Comparison of ENCODE assay signal across 8 cellular contexts in genomic region chr4:77734928-77735327, GRCh38.
DNase-seq lines count a peak whose midpoint lies in the region; ATAC-seq and TF ChIP-seq lines count a peak whose summit lies in the region.

No MANE protein-coding gene starts in this region.

- POLR2A ChIA-PET in MCF 10A (lab: Yijun Ruan, JAX): interaction anchor here (0.6 to 1.3 kb wide), 2 partner anchors 127 to 254 kb away, joined by 3 to 4 read pairs; partner anchors contain the start of gene MRPL1
- POLR2A ChIA-PET in naive thymus-derived CD4-positive, alpha-beta T cell (lab: Charles Lee): interaction anchor here (1.2 to 1.8 kb wide), 2 partner anchors 16 to 127 kb away, joined by 3 to 6 read pairs; partner anchors contain the start of gene MRPL1

- no peaks in the 10 kb centered on the region for H3K9me2 ChIP-seq in Loucy (replicated peaks; ENCODE audit: low read depth, low read length)

- H3K9ac ChIP-seq in Loucy (ENCODE audit: low read depth, low read length, poor library complexity, severe bottlenecking): peak overlapping the region; percentile 64

- H3K36me3 ChIP-seq in breast epithelium: no peaks in the 10 kb centered on the region
- peaks cover 41% of the 10 kb centered on the region; the same call in 1 of the 2 replicates for H3K36me3 ChIP-seq in Loucy (ENCODE audit: insufficient read depth, low read length)
- peaks cover 19 to 31% (median 20%) of the 10 kb centered on the region in 3 experiments for H3K36me3 ChIP-seq in naive thymus-derived CD4-positive, alpha-beta T cell (ENCODE audit: control insufficient read depth in 2 of 3, insufficient read depth in 3 of 3, low read length in 3 of 3)

- H3K27me3 ChIP-seq in breast epithelium: no peaks in the 10 kb centered on the region
- no peaks in the 10 kb centered on the region for H3K27me3 ChIP-seq in Loucy (ENCODE audit: insufficient read depth, low read length, poor library complexity, severe bottlenecking)
- no peaks in the 10 kb centered on the region for H3K27me3 ChIP-seq in naive thymus-derived CD4-positive, alpha-beta T cell (ENCODE audit: control insufficient read depth in 2 of 2, insufficient read depth in 2 of 2, low read length in 2 of 2)

- no TSS peak for BruUV-seq in MCF 10A (replicated peaks; lab: Mats Ljungman, UMichigan)

- DNase-seq in MCF 10A (ENCODE audit: unreplicated experiment): peak; percentile 38
- DNase-seq in breast epithelium (ENCODE audit: low spot score in 2 of 2): no peak
- DNase-seq in HFFc6: peak; percentile 7
- DNase-seq in naive thymus-derived CD4-positive, alpha-beta T cell: peak in 8 of 9 donors; percentile 9 to 34 (median 18)
- no peak for DNase-seq in posterior cingulate gyrus
- no peak for DNase-seq in NCI-H2171 treated with DMSO at 0.1 percent for 48 hours (lab: John Stamatoyannopoulos, UW)

- H3K4me1 Mint-ChIP-seq in MCF 10A (ENCODE audit: insufficient read depth, unreplicated experiment): peaks cover 5% of the 10 kb centered on the region
- H3K4me1 Mint-ChIP-seq in HFFc6 (ENCODE audit: low read depth): peaks cover 11% of the 10 kb centered on the region
- H3K4me1 Mint-ChIP-seq in activated naive CD8-positive, alpha-beta T cell (ENCODE audit: low read depth): peaks cover 66% of the 10 kb centered on the region
- H3K4me1 Mint-ChIP-seq in naive thymus-derived CD4-positive, alpha-beta T cell: peaks cover 36 to 85% (median 73%) of the 10 kb centered on the region in 7 donors

- H4K20me1 ChIP-seq in Loucy (ENCODE audit: insufficient read depth, low read length, poor library complexity, severe bottlenecking): no peaks in the 10 kb centered on the region

- CTCF ChIA-PET in MCF 10A (lab: Yijun Ruan, JAX): no interaction called here
- CTCF ChIA-PET in naive thymus-derived CD4-positive, alpha-beta T cell (lab: Charles Lee): no interaction called here

- ATAC-seq in naive thymus-derived CD4-positive, alpha-beta T cell: peak; percentile 80

- TF ChIP-seq CTCF in MCF 10A (IDR thresholded peaks at IDR 0.05; ENCODE audit: unreplicated experiment): no peak
- TF ChIP-seq CTCF in breast epithelium (IDR thresholded peaks at IDR 0.05): no peak
- no peak for TF ChIP-seq CTCF in HFFc6 (IDR thresholded peaks at IDR 0.05)
- 0 out of 2 replicates have a peak, but pooled peaks have one; percentile 13 for TF ChIP-seq CTCF in Loucy (conservative IDR thresholded peaks at IDR 0.05; ENCODE audit: low read length)

- no peak for TF ChIP-seq POLR2A in breast epithelium (IDR thresholded peaks at IDR 0.05)

- H3K36me3 Mint-ChIP-seq in MCF 10A (ENCODE audit: insufficient read depth, unreplicated experiment) (peaks cover 25% of the 10 kb centered on the region), HFFc6 (ENCODE audit: low read depth) (0 out of 2 replicates have a peak, but pooled peaks cover 4% of the 10 kb centered on the region)
- peaks cover 9% of the 10 kb centered on the region for H3K36me3 Mint-ChIP-seq in activated naive CD8-positive, alpha-beta T cell
- peaks cover 6 to 51% (median 43%) of the 10 kb centered on the region in 5 donors for H3K36me3 Mint-ChIP-seq in naive thymus-derived CD4-positive, alpha-beta T cell

- H3F3A ChIP-seq in Loucy (ENCODE audit: low read depth): no peaks in the 10 kb centered on the region

- H3K9me3 Mint-ChIP-seq in MCF 10A (ENCODE audit: unreplicated experiment) (no peaks in the 10 kb centered on the region), HFFc6 (no peaks in the 10 kb centered on the region)
- no peaks in the 10 kb centered on the region for H3K9me3 Mint-ChIP-seq in activated naive CD8-positive, alpha-beta T cell (ENCODE audit: low read depth)
- H3K9me3 Mint-ChIP-seq in naive thymus-derived CD4-positive, alpha-beta T cell: no peaks in the 10 kb centered on the region

- H2AFZ ChIP-seq in Loucy (ENCODE audit: low read length): no peak overlapping the region

- H3K27me3 Mint-ChIP-seq in MCF 10A (ENCODE audit: insufficient read depth, unreplicated experiment) (no peaks in the 10 kb centered on the region), HFFc6 (ENCODE audit: insufficient read depth) (no peaks in the 10 kb centered on the region)
- no peaks in the 10 kb centered on the region for H3K27me3 Mint-ChIP-seq in activated naive CD8-positive, alpha-beta T cell
- no peaks in the 10 kb centered on the region for H3K27me3 Mint-ChIP-seq in naive thymus-derived CD4-positive, alpha-beta T cell

- H3K4me3 ChIP-seq in breast epithelium (no peak overlapping the region), Loucy (ENCODE audit: low read length, poor library complexity, severe bottlenecking) (peak overlapping the region; percentile 66)
- H3K4me3 ChIP-seq in naive thymus-derived CD4-positive, alpha-beta T cell (ENCODE audit: low read length): no peak overlapping the region

- H3K4me1 ChIP-seq in breast epithelium (no peaks in the 10 kb centered on the region), Loucy (ENCODE audit: insufficient read depth, low read length, poor library complexity, severe bottlenecking) (peaks cover 28% of the 10 kb centered on the region)
- peaks cover 14 to 17% of the 10 kb centered on the region in 2 donors for H3K4me1 ChIP-seq in naive thymus-derived CD4-positive, alpha-beta T cell (ENCODE audit: control insufficient read depth in 2 of 2, insufficient read depth in 2 of 2, low read length in 2 of 2)

- H3K27ac ChIP-seq in breast epithelium: no peak overlapping the region
- H3K27ac ChIP-seq in naive thymus-derived CD4-positive, alpha-beta T cell (ENCODE audit: low read depth, low read length): peak overlapping the region; percentile 25

- peaks cover 9% of the 10 kb centered on the region for H3K79me2 ChIP-seq in Loucy (ENCODE audit: insufficient read depth, low read length)

- H3K4me3 Mint-ChIP-seq in MCF 10A (ENCODE audit: unreplicated experiment) (no peak overlapping the region), HFFc6 (no peak overlapping the region)
- H3K4me3 Mint-ChIP-seq in activated naive CD8-positive, alpha-beta T cell: peak overlapping the region; percentile 69
- peak overlapping the region in 9 of 10 donors; percentile 53 to 83 (median 71) for H3K4me3 Mint-ChIP-seq in naive thymus-derived CD4-positive, alpha-beta T cell

- H3K4me2 ChIP-seq in Loucy (ENCODE audit: low read depth, low read length, poor library complexity, severe bottlenecking): peak overlapping the region; percentile 83

- no peaks in the 10 kb centered on the region for H3K9me3 ChIP-seq in breast epithelium
- no peaks in the 10 kb centered on the region for H3K9me3 ChIP-seq in Loucy (ENCODE audit: insufficient read depth, low read depth, low read length)
- H3K9me3 ChIP-seq in naive thymus-derived CD4-positive, alpha-beta T cell (ENCODE audit: control insufficient read depth in 2 of 3, low read length in 3 of 3): no peaks in the 10 kb centered on the region

- intact Hi-C loops in MCF 10A (cut with micrococcal nuclease): no loop called here
- intact Hi-C loops in breast epithelium (cut with DNase I; ENCODE audit: low total_unique reads): no loop called here
- intact Hi-C loops in naive thymus-derived CD4-positive, alpha-beta T cell (cut with micrococcal nuclease): loop anchor here (2.0 kb wide), 3 partner anchors 14 to 128 kb away; partner anchors contain the start of gene MRPL1 (in 1 of the 2)
- intact Hi-C loops in posterior cingulate gyrus (cut with DNase I): no loop called here

- no peak overlapping the region for H3K27ac Mint-ChIP-seq in MCF 10A (ENCODE audit: low read depth, unreplicated experiment)
- H3K27ac Mint-ChIP-seq in HFFc6: no peak overlapping the region
- peak overlapping the region; percentile 88 for H3K27ac Mint-ChIP-seq in activated naive CD8-positive, alpha-beta T cell
- peak overlapping the region; percentile 18 to 90 (median 81) for H3K27ac Mint-ChIP-seq in naive thymus-derived CD4-positive, alpha-beta T cell

Comparison
In these comparisons a context has a peak if more than half of its experiments do, and no peak if none do; other contexts are left out.
1. DNase-seq: peak in MCF 10A (single experiment), HFFc6 (single experiment) and naive thymus-derived CD4-positive, alpha-beta T cell (8 of 9); none in breast epithelium (0 of 2), posterior cingulate gyrus (0 of 10) and NCI-H2171 treated with DMSO at 0.1 percent for 48 hours (single experiment).
2. H3K27ac Mint-ChIP-seq: peak in activated naive CD8-positive, alpha-beta T cell (single experiment) and naive thymus-derived CD4-positive, alpha-beta T cell (9 of 9); none in MCF 10A (single experiment) and HFFc6 (single experiment).
3. H3K4me3 Mint-ChIP-seq: peak in activated naive CD8-positive, alpha-beta T cell (single experiment) and naive thymus-derived CD4-positive, alpha-beta T cell (9 of 10); none in MCF 10A (single experiment) and HFFc6 (single experiment).
4. intact Hi-C loops: an anchor here in naive thymus-derived CD4-positive, alpha-beta T cell (2.0 kb wide); none called in MCF 10A, breast epithelium and posterior cingulate gyrus.